17 cellular contexts compared by ENCODE assay signal in the genomic region with DNA sequence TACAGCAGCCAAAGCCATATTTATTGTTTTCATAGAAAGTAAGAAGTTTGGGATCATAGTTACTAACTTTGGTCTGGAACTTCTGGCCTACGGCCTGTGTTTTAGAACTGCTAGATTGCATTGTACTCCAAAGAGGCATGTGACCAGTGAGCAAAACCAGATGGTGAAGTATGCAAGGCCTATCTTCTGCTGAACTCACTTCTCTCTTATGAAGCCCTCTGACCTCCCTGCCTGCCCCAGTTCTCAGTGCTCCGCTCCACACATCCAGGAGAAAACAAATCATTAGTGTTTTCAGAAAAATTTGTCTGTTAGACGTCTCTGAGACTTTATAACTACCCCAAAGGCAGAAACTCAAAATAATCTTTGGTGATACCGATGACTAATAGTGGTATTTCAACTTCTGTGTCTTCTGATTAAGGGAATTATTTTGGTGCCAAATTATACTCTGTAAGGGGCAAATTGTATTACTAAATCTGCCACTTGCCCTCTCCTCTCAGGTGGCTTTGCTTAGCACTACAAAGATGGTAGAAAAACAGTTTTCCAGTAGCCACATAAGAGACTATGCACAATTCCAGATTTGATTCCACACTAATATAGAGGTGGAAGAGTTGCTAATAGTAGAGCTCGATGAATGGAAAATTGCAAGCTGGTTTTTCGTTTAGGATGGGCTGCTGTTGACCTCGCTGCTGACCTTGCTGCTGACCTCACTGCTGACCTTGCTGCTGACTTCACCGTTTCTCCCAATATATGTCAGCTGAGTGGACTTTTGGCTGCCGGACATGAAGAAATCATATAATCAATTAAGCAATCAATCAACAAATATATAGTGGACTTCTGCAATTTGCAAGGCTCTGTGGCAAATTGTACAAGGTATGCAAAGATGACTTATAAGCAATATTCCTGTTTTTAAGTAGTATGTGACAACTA.
DNase-seq lines count a peak whose midpoint lies in the region; ATAC-seq, FAIRE-seq and TF ChIP-seq lines count a peak whose summit lies in the region.
"Had no signal": no experiment of that assay in that cellular context is flagged by ENCODE, and none has a peak within 500 bp of the region (broad histone marks: within the 10 kb centered on the region; RNA-seq: fewer than 3 reads in every experiment).

No MANE protein-coding gene starts in this region.

- H3K4me1 ChIP-seq in mammary epithelial cell (ENCODE audit: insufficient read depth, low read length) (no peaks in the 10 kb centered on the region), breast epithelium (no peaks in the 10 kb centered on the region), esophagus muscularis mucosa (peaks cover 6 to 40% (median 35%) of the 10 kb centered on the region in 4 donors), HepG2 (ENCODE audit: insufficient read depth, low read length) (peaks cover 21% of the 10 kb centered on the region; the same call in 1 of the 2 replicates), vagina (peaks cover 19% of the 10 kb centered on the region)
- H3K4me1 ChIP-seq: ascending aorta had no signal

- intact Hi-C loops in mammary epithelial cell (cut with micrococcal nuclease) (no loop called here), breast epithelium (cut with DNase I; ENCODE audit: low total_unique reads) (no loop called here), esophagus muscularis mucosa (cut with DNase I) (no loop called here), HepG2 (cut with micrococcal nuclease; ENCODE audit: unreplicated experiment) (no loop called here), vagina (cut with DNase I) (no loop called here)

- in situ Hi-C loops in mammary epithelial cell (cut with MboI; ENCODE audit: low sequenced_read_pairs in 2 of 2), result no loop called here
- in situ Hi-C loops in HepG2 (cut with HindIII; ENCODE audit: extremely low pct_ligation_motif_present, low pct_unique_long_range_greater_than_20kb), result no loop called here

- H2AFZ ChIP-seq in mammary epithelial cell (ENCODE audit: low read depth, low read length) (peak overlapping the region; percentile 17), HepG2 (ENCODE audit: low read length) (no peak overlapping the region)

- no peak for TF ChIP-seq CTCF in mammary epithelial cell (conservative IDR thresholded peaks at IDR 0.05 in 1 of 2, IDR thresholded peaks at IDR 0.05 in 1 of 2; ENCODE audit: extremely low read depth in 1 of 2, insufficient read depth in 1 of 2, low read depth in 1 of 2, low read length in 2 of 2)
- TF ChIP-seq CTCF in breast epithelium (IDR thresholded peaks at IDR 0.05), result no peak
- TF ChIP-seq CTCF in esophagus muscularis mucosa (IDR thresholded peaks at IDR 0.05), result no peak
- TF ChIP-seq CTCF in HepG2 (CRISPR knock-in tag; IDR thresholded peaks at IDR 0.05), result no peak
- no peak for TF ChIP-seq CTCF in vagina (IDR thresholded peaks at IDR 0.05)

- DNase-seq in mammary epithelial cell (peak; percentile 59), breast epithelium (ENCODE audit: low spot score in 2 of 2) (no peak), esophagus muscularis mucosa (ENCODE audit: extremely low spot score) (no peak), HepG2 (ENCODE audit: low spot score) (no peak), vagina (ENCODE audit: extremely low spot score in 2 of 2) (no peak), AG08396 (ENCODE audit: low spot score) (no peak), hepatic stellate cell (ENCODE audit: low spot score) (no peak)
- DNase-seq in activated naive CD4-positive, alpha-beta T cell treated with Interleukin-2 at 50 U/mL for 16 hours, result no peak
- DNase-seq: activated T-cell treated with anti-CD3 and anti-CD28 coated beads, Interleukin-2, amount 50 U/mL, for 48 hours; Karpas-422; NCI-H187 treated with DMSO at 0.1 percent for 48 hours; NCI-H526; stimulated activated naive CD8-positive, alpha-beta T cell treated with anti-CD3 and anti-CD28 coated beads, Interleukin-15, Interleukin-2, amounts not matched to agents 100 U/mL and 50 U/mL, for 24 hours had no signal

- TF ChIP-seq EP300 in esophagus muscularis mucosa (IDR thresholded peaks at IDR 0.05) (no peak), HepG2 (IDR thresholded peaks at IDR 0.05; ENCODE audit: low read depth in 2 of 2, low read length in 2 of 2) (no peak), HepG2 (CRISPR knock-in tag; IDR thresholded peaks at IDR 0.05; ENCODE audit: borderline replicate concordance) (no peak)

- dilution Hi-C loops in mammary epithelial cell (cut with HindIII; ENCODE audit: low sequenced_read_pairs), result no loop called here

- H3K79me2 ChIP-seq in mammary epithelial cell (ENCODE audit: insufficient read depth, low read length) (no peaks in the 10 kb centered on the region), HepG2 (ENCODE audit: insufficient read depth, low read length) (no peaks in the 10 kb centered on the region)

- WGBS in mammary epithelial cell (ENCODE audit: low coverage, missing lambda C conversion rate), result 87% methylated on average over 8 of the region's 9 CpGs
- WGBS in esophagus muscularis mucosa, result 63% methylated on average over 9 of the region's 9 CpGs
- WGBS in HepG2 (ENCODE audit: low lambda C conversion rate), result 50% methylated on average over 9 of the region's 9 CpGs

- no peaks in the 10 kb centered on the region for H3K9me3 ChIP-seq in mammary epithelial cell (replicated peaks; ENCODE audit: insufficient read depth, low read length)
- H3K9me3 ChIP-seq in breast epithelium, result no peaks in the 10 kb centered on the region
- no peaks in the 10 kb centered on the region for H3K9me3 ChIP-seq in esophagus muscularis mucosa
- H3K9me3 ChIP-seq in HepG2 (ENCODE audit: low read length), result peaks cover 6% of the 10 kb centered on the region
- H3K9me3 ChIP-seq in vagina, result no peaks in the 10 kb centered on the region

- no peak overlapping the region for H3K9ac ChIP-seq in mammary epithelial cell (ENCODE audit: insufficient read depth, low read length)
- no peak overlapping the region for H3K9ac ChIP-seq in HepG2 (ENCODE audit: insufficient read depth, low read depth, low read length)

- no peak for ATAC-seq in HepG2
- ATAC-seq: stimulated activated naive CD8-positive, alpha-beta T cell treated with anti-CD3 and anti-CD28 coated beads, Interleukin-15, Interleukin-2, amounts not matched to agents 100 U/mL and 50 U/mL, for 24 hours had no signal

- TF ChIP-seq POLR2A in breast epithelium (IDR thresholded peaks at IDR 0.05), result no peak
- no peak for TF ChIP-seq POLR2A in esophagus muscularis mucosa (IDR thresholded peaks at IDR 0.05; ENCODE audit: low read depth)
- TF ChIP-seq POLR2A in HepG2 (IDR thresholded peaks at IDR 0.05; ENCODE audit: insufficient read depth in 1 of 2, low read depth in 2 of 2, low read length in 2 of 2), result no peak
- TF ChIP-seq POLR2A in vagina (IDR thresholded peaks at IDR 0.05), result no peak

- FAIRE-seq in HepG2 (lab: Jason Lieb, UNC), result no peak
- FAIRE-seq: H54, RCC 7860 had no signal

- H3K4me3 ChIP-seq in mammary epithelial cell (replicated peaks in 1 of 3; ENCODE audit: insufficient read depth in 1 of 3, low read depth in 2 of 3, low read length in 3 of 3) (no peak overlapping the region), breast epithelium (no peak overlapping the region), esophagus muscularis mucosa (no peak overlapping the region), HepG2 (replicated peaks in 1 of 3; ENCODE audit: insufficient read depth in 1 of 3, low read depth in 2 of 3, low read length in 3 of 3) (no peak overlapping the region), vagina (no peak overlapping the region)
- H3K4me3 ChIP-seq: ascending aorta had no signal

- BruUV-seq in mammary epithelial cell (replicated peaks; lab: Mats Ljungman, UMichigan) (no TSS peak), HepG2 (replicated peaks; lab: Mats Ljungman, UMichigan) (no TSS peak)

- POLR2A ChIA-PET in HepG2 (lab: Yijun Ruan, JAX), result no interaction called here

- H3K27ac ChIP-seq in mammary epithelial cell (ENCODE audit: insufficient read depth, low read depth, low read length) (peak overlapping the region; percentile 22), breast epithelium (peak overlapping the region in 1 of 2 donors; percentile 58), esophagus muscularis mucosa (replicated peaks in 1 of 4) (peak overlapping the region; percentile 2 to 43 (median 24)), HepG2 (ENCODE audit: extremely low read length, insufficient read depth, low read length) (no peak overlapping the region), vagina (peak overlapping the region; percentile 19)
- H3K27ac ChIP-seq: 22Rv1, ascending aorta had no signal

- H3K36me3 ChIP-seq in mammary epithelial cell (ENCODE audit: insufficient read depth, low read length) (no peaks in the 10 kb centered on the region), breast epithelium (no peaks in the 10 kb centered on the region), esophagus muscularis mucosa (no peaks in the 10 kb centered on the region), HepG2 (replicated peaks in 1 of 2; ENCODE audit: control insufficient read depth in 1 of 2, insufficient read depth in 2 of 2, low read length in 2 of 2) (no peaks in the 10 kb centered on the region), vagina (no peaks in the 10 kb centered on the region)
- H3K36me3 ChIP-seq: ascending aorta had no signal

- H3K27me3 ChIP-seq in mammary epithelial cell (ENCODE audit: insufficient read depth, low read length), result no peaks in the 10 kb centered on the region
- no peaks in the 10 kb centered on the region for H3K27me3 ChIP-seq in breast epithelium
- no peaks in the 10 kb centered on the region for H3K27me3 ChIP-seq in esophagus muscularis mucosa
- H3K27me3 ChIP-seq in HepG2 (ENCODE audit: control insufficient read depth in 1 of 2, insufficient read depth in 2 of 2, low read length in 2 of 2), result no peaks in the 10 kb centered on the region
- H3K27me3 ChIP-seq in vagina, result no peaks in the 10 kb centered on the region
- H3K27me3 ChIP-seq: ascending aorta had no signal

- CTCF ChIA-PET in mammary epithelial cell (lab: Charles Lee; ENCODE audit: low non-redundant PET), result no interaction called here
- CTCF ChIA-PET in HepG2 (lab: Yijun Ruan, JAX; ENCODE audit: low intra/inter-chr PET ratio, low total read pairs), result no interaction called here

- H3K4me2 ChIP-seq in mammary epithelial cell (ENCODE audit: insufficient read depth, low read depth, low read length) (no peak overlapping the region), HepG2 (ENCODE audit: low read depth, low read length) (no peak overlapping the region)

- TF ChIP-seq RAD21 in HepG2 (CRISPR knock-in tag; IDR thresholded peaks at IDR 0.05), result no peak

- H4K20me1 ChIP-seq in mammary epithelial cell (ENCODE audit: insufficient read depth, low read length) (no peaks in the 10 kb centered on the region), HepG2 (ENCODE audit: insufficient read depth, low read length) (no peaks in the 10 kb centered on the region)

TF ChIP-seq in HepG2, 621 proteins besides CTCF, POLR2A, EP300 and RAD21 (continues in another document):
- TF ChIP-seq ISX (CRISPR knock-in tag; conservative IDR thresholded peaks at IDR 0.05), result no peak
- TF ChIP-seq ZFP41 (CRISPR knock-in tag; IDR thresholded peaks at IDR 0.05; ENCODE audit: borderline replicate concordance), result no peak
- peak; percentile 47; the same call in 1 of the 2 replicates for TF ChIP-seq HNF4A (CRISPR knock-in tag; IDR thresholded peaks at IDR 0.05)
